ENCODE assay signal across 24 cellular contexts in genomic region chr5:51371052-51371451, GRCh38. TPM values are rescaled to one million over a fixed set of nuclear protein-coding genes. Genes with fewer than 3 reads are reported as not detected.
"Had no signal": no experiment of that assay in that cellular context is flagged by ENCODE, and none has a peak within 500 bp of the region (broad histone marks: within the 10 kb centered on the region; RNA-seq: fewer than 3 reads in every experiment).

No MANE protein-coding gene starts in this region.

- H3K36me3 ChIP-seq: ascending aorta, MG63 had no signal

- H3K9me3 ChIP-seq: ascending aorta, body of pancreas, MG63 had no signal

- H3K4me1 ChIP-seq: ascending aorta, body of pancreas had no signal

- DNase-seq: activated CD4-positive, alpha-beta memory T cell treated with anti-CD3 and anti-CD28 coated beads for 36 hours; activated CD4-positive, alpha-beta T cell treated with anti-CD3 and anti-CD28 coated beads, Interleukin-2, amount 10 ng/mL, durations not matched to agents 7 days and 5 days; activated CD4-positive, CD25-positive, alpha-beta regulatory T cell; activated CD8-positive, alpha-beta memory T cell treated with anti-CD3 and anti-CD28 coated beads for 24 hours; activated effector memory CD4-positive, alpha-beta T cell treated with anti-CD3 and anti-CD28 coated beads, Interleukin-2, amount 50 U/mL, for 16 hours; activated naive CD4-positive, alpha-beta T cell treated with Interleukin-2 at 50 U/mL for 16 hours; activated naive CD8-positive, alpha-beta T cell treated with anti-CD3 and anti-CD28 coated beads, Interleukin-2, amount 50 U/mL, for 24 hours; activated T-cell treated with anti-CD3 and anti-CD28 coated beads, Interleukin-2, amount 50 U/mL, for 4 hours; amniotic stem cell; body of pancreas; central memory CD4-positive, alpha-beta T cell; MG63; MV-4-11; NCI-H1930; NCI-H526; PC-3; SHP77 treated with DMSO at 0.1 percent for 48 hours; T-cell had no signal

- ATAC-seq: activated naive CD4-positive, alpha-beta T cell treated with anti-CD3 and anti-CD28 coated beads, Interleukin-2, amount 50 U/mL, for 72 hours; activated naive CD8-positive, alpha-beta T cell treated with anti-CD3 and anti-CD28 coated beads, Interleukin-2, amount 50 U/mL, for 24 hours; activated T-cell treated with anti-CD3 and anti-CD28 coated beads, Interleukin-2, amount 50 U/mL, for 4 hours; body of pancreas; PC-3; T-cell had no signal

- H3K4me3 ChIP-seq: ascending aorta, body of pancreas, MG63 had no signal

- H3K27ac ChIP-seq: ascending aorta, body of pancreas, VCaP had no signal

- H3K27me3 ChIP-seq: ascending aorta, body of pancreas, MG63 had no signal

RNA-seq across cellular contexts. Expression of gene ISL1, which starts 12.2 kb away (rescaled TPM):
- total RNA-seq: activated CD4-positive, alpha-beta memory T cell treated with anti-CD3 and anti-CD28 coated beads for 36 hours; activated CD4-positive, alpha-beta T cell treated with anti-CD3 and anti-CD28 coated beads, Interleukin-2, amount 10 ng/mL, durations not matched to agents 7 days and 5 days; activated naive CD4-positive, alpha-beta T cell treated with anti-CD3 and anti-CD28 coated beads, Interleukin-2, amount 50 U/mL, for 72 hours; activated T-cell treated with anti-CD3 and anti-CD28 coated beads, Interleukin-2, amount 50 U/mL, for 4 hours; ascending aorta; chondrocyte; NCI-H460; T-cell; T-helper 2 cell treated with Interferon-gamma antibody and Interleukin-4, amounts not matched to agents 100 ng/mL and 5 ng/mL, for 36 hours had no signal
